ENCODE assay signal across 1 cellular context in the genomic region with DNA sequence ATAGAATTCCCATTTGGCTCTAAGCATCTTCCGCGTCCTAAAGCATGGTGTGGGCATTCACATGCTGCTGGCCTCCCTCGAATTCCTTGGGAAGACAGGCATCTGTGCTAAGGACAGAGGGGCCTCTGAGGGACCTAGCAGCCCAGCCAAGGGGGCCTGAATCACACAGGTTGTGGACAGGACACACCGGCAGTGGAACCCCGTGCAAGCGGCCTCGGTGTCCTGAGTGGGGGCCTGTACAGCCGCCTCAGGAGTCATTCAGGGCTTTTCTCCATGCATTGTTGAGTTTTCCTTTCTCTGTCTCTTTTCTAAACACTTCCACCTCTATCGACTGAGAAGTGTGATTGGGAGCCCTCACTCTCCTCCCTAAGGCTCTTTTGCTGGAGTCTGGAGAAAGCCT.
TF ChIP-seq lines count a peak whose summit lies in the region.

No MANE protein-coding gene starts in this region.

TF ChIP-seq in GM23338, 12 proteins besides CTCF, POLR2A, EP300 and RAD21 (continued from another document):
- TF ChIP-seq, protein P1, sequence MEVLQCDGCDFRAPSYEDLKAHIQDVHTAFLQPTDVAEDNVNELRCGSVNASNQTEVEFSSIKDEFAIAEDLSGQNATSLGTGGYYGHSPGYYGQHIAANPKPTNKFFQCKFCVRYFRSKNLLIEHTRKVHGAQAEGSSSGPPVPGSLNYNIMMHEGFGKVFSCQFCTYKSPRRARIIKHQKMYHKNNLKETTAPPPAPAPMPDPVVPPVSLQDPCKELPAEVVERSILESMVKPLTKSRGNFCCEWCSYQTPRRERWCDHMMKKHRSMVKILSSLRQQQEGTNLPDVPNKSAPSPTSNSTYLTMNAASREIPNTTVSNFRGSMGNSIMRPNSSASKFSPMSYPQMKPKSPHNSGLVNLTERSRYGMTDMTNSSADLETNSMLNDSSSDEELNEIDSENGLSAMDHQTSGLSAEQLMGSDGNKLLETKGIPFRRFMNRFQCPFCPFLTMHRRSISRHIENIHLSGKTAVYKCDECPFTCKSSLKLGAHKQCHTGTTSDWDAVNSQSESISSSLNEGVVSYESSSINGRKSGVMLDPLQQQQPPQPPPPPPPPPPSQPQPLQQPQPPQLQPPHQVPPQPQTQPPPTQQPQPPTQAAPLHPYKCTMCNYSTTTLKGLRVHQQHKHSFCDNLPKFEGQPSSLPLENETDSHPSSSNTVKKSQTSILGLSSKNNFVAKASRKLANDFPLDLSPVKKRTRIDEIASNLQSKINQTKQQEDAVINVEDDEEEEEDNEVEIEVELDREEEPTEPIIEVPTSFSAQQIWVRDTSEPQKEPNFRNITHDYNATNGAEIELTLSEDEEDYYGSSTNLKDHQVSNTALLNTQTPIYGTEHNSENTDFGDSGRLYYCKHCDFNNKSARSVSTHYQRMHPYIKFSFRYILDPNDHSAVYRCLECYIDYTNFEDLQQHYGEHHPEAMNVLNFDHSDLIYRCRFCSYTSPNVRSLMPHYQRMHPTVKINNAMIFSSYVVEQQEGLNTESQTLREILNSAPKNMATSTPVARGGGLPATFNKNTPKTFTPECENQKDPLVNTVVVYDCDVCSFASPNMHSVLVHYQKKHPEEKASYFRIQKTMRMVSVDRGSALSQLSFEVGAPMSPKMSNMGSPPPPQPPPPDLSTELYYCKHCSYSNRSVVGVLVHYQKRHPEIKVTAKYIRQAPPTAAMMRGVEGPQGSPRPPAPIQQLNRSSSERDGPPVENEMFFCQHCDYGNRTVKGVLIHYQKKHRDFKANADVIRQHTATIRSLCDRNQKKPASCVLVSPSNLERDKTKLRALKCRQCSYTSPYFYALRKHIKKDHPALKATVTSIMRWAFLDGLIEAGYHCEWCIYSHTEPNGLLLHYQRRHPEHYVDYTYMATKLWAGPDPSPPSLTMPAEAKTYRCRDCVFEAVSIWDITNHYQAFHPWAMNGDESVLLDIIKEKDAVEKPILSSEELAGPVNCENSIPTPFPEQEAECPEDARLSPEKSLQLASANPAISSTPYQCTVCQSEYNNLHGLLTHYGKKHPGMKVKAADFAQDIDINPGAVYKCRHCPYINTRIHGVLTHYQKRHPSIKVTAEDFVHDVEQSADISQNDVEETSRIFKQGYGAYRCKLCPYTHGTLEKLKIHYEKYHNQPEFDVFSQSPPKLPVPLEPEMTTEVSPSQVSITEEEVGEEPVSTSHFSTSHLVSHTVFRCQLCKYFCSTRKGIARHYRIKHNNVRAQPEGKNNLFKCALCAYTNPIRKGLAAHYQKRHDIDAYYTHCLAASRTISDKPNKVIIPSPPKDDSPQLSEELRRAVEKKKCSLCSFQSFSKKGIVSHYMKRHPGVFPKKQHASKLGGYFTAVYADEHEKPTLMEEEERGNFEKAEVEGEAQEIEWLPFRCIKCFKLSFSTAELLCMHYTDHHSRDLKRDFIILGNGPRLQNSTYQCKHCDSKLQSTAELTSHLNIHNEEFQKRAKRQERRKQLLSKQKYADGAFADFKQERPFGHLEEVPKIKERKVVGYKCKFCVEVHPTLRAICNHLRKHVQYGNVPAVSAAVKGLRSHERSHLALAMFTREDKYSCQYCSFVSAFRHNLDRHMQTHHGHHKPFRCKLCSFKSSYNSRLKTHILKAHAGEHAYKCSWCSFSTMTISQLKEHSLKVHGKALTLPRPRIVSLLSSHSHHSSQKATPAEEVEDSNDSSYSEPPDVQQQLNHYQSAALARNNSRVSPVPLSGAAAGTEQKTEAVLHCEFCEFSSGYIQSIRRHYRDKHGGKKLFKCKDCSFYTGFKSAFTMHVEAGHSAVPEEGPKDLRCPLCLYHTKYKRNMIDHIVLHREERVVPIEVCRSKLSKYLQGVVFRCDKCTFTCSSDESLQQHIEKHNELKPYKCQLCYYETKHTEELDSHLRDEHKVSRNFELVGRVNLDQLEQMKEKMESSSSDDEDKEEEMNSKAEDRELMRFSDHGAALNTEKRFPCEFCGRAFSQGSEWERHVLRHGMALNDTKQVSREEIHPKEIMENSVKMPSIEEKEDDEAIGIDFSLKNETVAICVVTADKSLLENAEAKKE (CRISPR knock-in tag; IDR thresholded peaks at IDR 0.05): no peak
- no peak for TF ChIP-seq STAT1 (IDR thresholded peaks at IDR 0.05; ENCODE audit: unreplicated experiment)
- TF ChIP-seq EZH2 (IDR thresholded peaks at IDR 0.05; ENCODE audit: low read depth, unreplicated experiment): no peak
- no peak for TF ChIP-seq ZNF114 (CRISPR knock-in tag; IDR thresholded peaks at IDR 0.05)
- no peak for TF ChIP-seq POLR2AphosphoS5 (IDR thresholded peaks at IDR 0.05; ENCODE audit: low read depth)
- no peak for TF ChIP-seq ZNF331 (CRISPR knock-in tag; IDR thresholded peaks at IDR 0.05; ENCODE audit: low read depth)
- no peak for TF ChIP-seq NANOG (IDR thresholded peaks at IDR 0.05; ENCODE audit: borderline replicate concordance)
- TF ChIP-seq, protein P2, sequence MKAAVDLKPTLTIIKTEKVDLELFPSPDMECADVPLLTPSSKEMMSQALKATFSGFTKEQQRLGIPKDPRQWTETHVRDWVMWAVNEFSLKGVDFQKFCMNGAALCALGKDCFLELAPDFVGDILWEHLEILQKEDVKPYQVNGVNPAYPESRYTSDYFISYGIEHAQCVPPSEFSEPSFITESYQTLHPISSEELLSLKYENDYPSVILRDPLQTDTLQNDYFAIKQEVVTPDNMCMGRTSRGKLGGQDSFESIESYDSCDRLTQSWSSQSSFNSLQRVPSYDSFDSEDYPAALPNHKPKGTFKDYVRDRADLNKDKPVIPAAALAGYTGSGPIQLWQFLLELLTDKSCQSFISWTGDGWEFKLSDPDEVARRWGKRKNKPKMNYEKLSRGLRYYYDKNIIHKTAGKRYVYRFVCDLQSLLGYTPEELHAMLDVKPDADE (IDR thresholded peaks at IDR 0.05): no peak
